In genomic region chr21:31363720-31364119, GRCh38 we compare ENCODE assay signal across 15 cellular contexts. TPM values are rescaled to one million over a fixed set of nuclear protein-coding genes. Genes with fewer than 3 reads are reported as not detected.
DNase-seq lines count a peak whose midpoint lies in the region; ATAC-seq and TF ChIP-seq lines count a peak whose summit lies in the region.
"Had no signal": no experiment of that assay in that cellular context is flagged by ENCODE, and none has a peak within 500 bp of the region (broad histone marks: within the 10 kb centered on the region; RNA-seq: fewer than 3 reads in every experiment).

No MANE protein-coding gene starts in this region.

- no peak overlapping the region for H2BK120ac ChIP-seq in trophoblast cell (ENCODE audit: insufficient read depth, low read length, poor library complexity)

- H3K79me2 ChIP-seq in trophoblast cell (ENCODE audit: control insufficient read depth, insufficient read depth, low read length, poor library complexity): no peaks in the 10 kb centered on the region

- no peak for TF ChIP-seq POLR2A in NB4 (IDR thresholded peaks at IDR 0.05; ENCODE audit: extremely low read depth, insufficient read length)

- peaks cover 5% of the 10 kb centered on the region for H3K27me3 Mint-ChIP-seq in activated CD8-positive, alpha-beta memory T cell treated with anti-CD3 and anti-CD28 coated beads, Interleukin-2, amount 10 ng/mL, durations not matched to agents 7 days and 5 days
- no peaks in the 10 kb centered on the region for H3K27me3 Mint-ChIP-seq in activated naive CD8-positive, alpha-beta T cell treated with anti-CD3 and anti-CD28 coated beads, Interleukin-2, amount 50 U/mL, for 24 hours
- peaks cover 7 to 11% (median 10%) of the 10 kb centered on the region in 3 donors for H3K27me3 Mint-ChIP-seq in CD14-positive monocyte (ENCODE audit: low read depth in 3 of 3)

- peak overlapping the region; percentile 85 for H3K27ac Mint-ChIP-seq in activated CD8-positive, alpha-beta memory T cell treated with anti-CD3 and anti-CD28 coated beads, Interleukin-2, amount 10 ng/mL, durations not matched to agents 7 days and 5 days
- H3K27ac Mint-ChIP-seq in activated naive CD8-positive, alpha-beta T cell treated with anti-CD3 and anti-CD28 coated beads, Interleukin-2, amount 50 U/mL, for 24 hours: peak overlapping the region; percentile 70
- no peak overlapping the region for H3K27ac Mint-ChIP-seq in CD14-positive monocyte

- no peaks in the 10 kb centered on the region for H3K36me3 ChIP-seq in trophoblast cell (ENCODE audit: control insufficient read depth in 1 of 2, insufficient read depth in 2 of 2, low read length in 2 of 2)
- H3K36me3 ChIP-seq: cardiac muscle cell, lower lobe of right lung had no signal

- ATAC-seq in activated CD8-positive, alpha-beta memory T cell treated with anti-CD3 and anti-CD28 coated beads, Interleukin-2, amount 10 ng/mL, durations not matched to agents 7 days and 5 days: peak; percentile 67
- ATAC-seq in activated naive CD8-positive, alpha-beta T cell treated with anti-CD3 and anti-CD28 coated beads, Interleukin-2, amount 50 U/mL, for 24 hours: no peak
- ATAC-seq: lower lobe of right lung had no signal

- H3K4me3 Mint-ChIP-seq in activated CD8-positive, alpha-beta memory T cell treated with anti-CD3 and anti-CD28 coated beads, Interleukin-2, amount 10 ng/mL, durations not matched to agents 7 days and 5 days: peak overlapping the region; percentile 42
- peak overlapping the region; percentile 24 for H3K4me3 Mint-ChIP-seq in activated naive CD8-positive, alpha-beta T cell treated with anti-CD3 and anti-CD28 coated beads, Interleukin-2, amount 50 U/mL, for 24 hours
- H3K4me3 Mint-ChIP-seq in CD14-positive monocyte: peak overlapping the region in 1 of 2 donors; percentile 71

- CTCF ChIA-PET in activated CD8-positive, alpha-beta memory T cell treated with anti-CD3 and anti-CD28 coated beads, Interleukin-2, amount 10 ng/mL, durations not matched to agents 7 days and 5 days (lab: Charles Lee): interaction anchor here (1.0 to 3.5 kb wide), 3 partner anchors 10 to 67 kb away, joined by 3 to 18 read pairs (median 3); no protein-coding TSS in a partner anchor

- no peak overlapping the region for H3K23ac ChIP-seq in trophoblast cell (ENCODE audit: low read length)

- H3K9me3 Mint-ChIP-seq in activated CD8-positive, alpha-beta memory T cell treated with anti-CD3 and anti-CD28 coated beads, Interleukin-2, amount 10 ng/mL, durations not matched to agents 7 days and 5 days (ENCODE audit: low read depth): peaks cover 2% of the 10 kb centered on the region
- no peaks in the 10 kb centered on the region for H3K9me3 Mint-ChIP-seq in activated naive CD8-positive, alpha-beta T cell treated with anti-CD3 and anti-CD28 coated beads, Interleukin-2, amount 50 U/mL, for 24 hours
- H3K9me3 Mint-ChIP-seq in CD14-positive monocyte: peaks cover 3 to 10% (median 7%) of the 10 kb centered on the region in 7 donors

- H3K4ac ChIP-seq in trophoblast cell (ENCODE audit: low read depth, low read length): no peak overlapping the region

- H4K8ac ChIP-seq in trophoblast cell (ENCODE audit: low read depth, low read length): no peak overlapping the region

- peak overlapping the region; percentile 2 for H3K27ac ChIP-seq in trophoblast cell (ENCODE audit: low read depth, low read length)
- H3K27ac ChIP-seq: cardiac muscle cell, lower lobe of right lung had no signal

- DNase-seq in activated CD8-positive, alpha-beta memory T cell treated with anti-CD3 and anti-CD28 coated beads, Interleukin-2, amount 10 ng/mL, durations not matched to agents 7 days and 5 days: peak; percentile 55
- DNase-seq in activated CD8-positive, alpha-beta memory T cell treated with anti-CD3 and anti-CD28 coated beads, Interleukin-2, amount 50 U/mL, for 48 hours: no peak
- peak; percentile 51 for DNase-seq in NB4 (ENCODE audit: low read depth)
- DNase-seq in activated naive CD8-positive, alpha-beta T cell treated with anti-CD3 and anti-CD28 coated beads, Interleukin-2, amount 50 U/mL, for 24 hours: no peak
- DNase-seq in trophoblast cell: no peak
- DNase-seq in dedifferentiated amniotic fluid mesenchymal stem cell (ENCODE audit: extremely low spot score): no peak
- DNase-seq in NK-92 treated with Interleukin-12 subunit alpha and Interleukin-12 subunit beta, amount 100 ng/mL, for 24 hours (lab: John Stamatoyannopoulos, UW): no peak
- DNase-seq in CD14-positive monocyte (ENCODE audit: low spot score): no peak
- DNase-seq: activated gamma-delta T cell, Calu3, foreskin fibroblast, lower lobe of right lung, NCI-H2029 treated with DMSO at 0.1 percent for 48 hours, NCI-H774 had no signal

- no peaks in the 10 kb centered on the region for H3K9me3 ChIP-seq in trophoblast cell (ENCODE audit: insufficient read depth, low read depth, low read length)
- H3K9me3 ChIP-seq: lower lobe of right lung had no signal

- WGBS in trophoblast cell (ENCODE audit: extremely low coverage, insufficient coverage, insufficient read length): no CpG with 5 or more reads among the region's 1 CpG

- no peak overlapping the region for H3K9ac ChIP-seq in trophoblast cell (ENCODE audit: low read length)

- TF ChIP-seq CTCF in NB4 (IDR thresholded peaks at IDR 0.05; ENCODE audit: low read depth, low read length) (no peak), CD14-positive monocyte (IDR thresholded peaks at IDR 0.05) (no peak)

- no peak overlapping the region for H2AK5ac ChIP-seq in trophoblast cell (ENCODE audit: low read length)

- H2AFZ ChIP-seq in trophoblast cell (ENCODE audit: insufficient read depth, low read length, poor library complexity): no peak overlapping the region

- H4K12ac ChIP-seq in trophoblast cell (ENCODE audit: low read depth, low read length): no peak overlapping the region

- H3K4me3 ChIP-seq in NB4 (ENCODE audit: low read depth, low read length) (no peak overlapping the region), trophoblast cell (ENCODE audit: low read depth, low read length) (no peak overlapping the region)
- H3K4me3 ChIP-seq: cardiac muscle cell, lower lobe of right lung had no signal

- peaks cover 46% of the 10 kb centered on the region for H3K4me1 Mint-ChIP-seq in activated CD8-positive, alpha-beta memory T cell treated with anti-CD3 and anti-CD28 coated beads, Interleukin-2, amount 10 ng/mL, durations not matched to agents 7 days and 5 days
- H3K4me1 Mint-ChIP-seq in activated naive CD8-positive, alpha-beta T cell treated with anti-CD3 and anti-CD28 coated beads, Interleukin-2, amount 50 U/mL, for 24 hours: peaks cover 52% of the 10 kb centered on the region
- peaks cover 19% of the 10 kb centered on the region for H3K4me1 Mint-ChIP-seq in CD14-positive monocyte

- no peak overlapping the region for H2BK5ac ChIP-seq in trophoblast cell (ENCODE audit: low read depth, low read length, poor library complexity)

- peaks cover 12 to 14% of the 10 kb centered on the region in 2 experiments for H3K4me1 ChIP-seq in trophoblast cell (ENCODE audit: control insufficient read depth in 1 of 2, insufficient read depth in 2 of 2, low read length in 2 of 2)
- H3K4me1 ChIP-seq: lower lobe of right lung had no signal

- no peaks in the 10 kb centered on the region for H3K27me3 ChIP-seq in trophoblast cell (ENCODE audit: insufficient read depth, low read length)
- H3K27me3 ChIP-seq: cardiac muscle cell had no signal

- no peak overlapping the region for H3K18ac ChIP-seq in trophoblast cell (ENCODE audit: low read length)

- no peak overlapping the region for H3K4me2 ChIP-seq in trophoblast cell (ENCODE audit: low read length)

- no peak overlapping the region for H3K14ac ChIP-seq in trophoblast cell (ENCODE audit: low read length)

- H3K79me1 ChIP-seq in trophoblast cell (ENCODE audit: low read length): peaks cover 3% of the 10 kb centered on the region

- H3K36me3 Mint-ChIP-seq in activated CD8-positive, alpha-beta memory T cell treated with anti-CD3 and anti-CD28 coated beads, Interleukin-2, amount 10 ng/mL, durations not matched to agents 7 days and 5 days: peaks cover 21% of the 10 kb centered on the region
- H3K36me3 Mint-ChIP-seq in activated naive CD8-positive, alpha-beta T cell treated with anti-CD3 and anti-CD28 coated beads, Interleukin-2, amount 50 U/mL, for 24 hours (ENCODE audit: low read depth): peaks cover 4% of the 10 kb centered on the region
- no peaks in the 10 kb centered on the region for H3K36me3 Mint-ChIP-seq in CD14-positive monocyte

- H4K91ac ChIP-seq in trophoblast cell (ENCODE audit: low read depth, low read length): no peak overlapping the region

- H2BK12ac ChIP-seq in trophoblast cell (ENCODE audit: low read length): no peak overlapping the region

- intact Hi-C loops in CD14-positive monocyte (cut with micrococcal nuclease): no loop called here

RNA-seq across cellular contexts. Expression of gene TIAM1, which starts 19.7 kb away (rescaled TPM):
- 10 to 100 TPM; 18.8 to 20.5 TPM for total RNA-seq in activated CD8-positive, alpha-beta memory T cell treated with anti-CD3 and anti-CD28 coated beads, Interleukin-2, amount 10 ng/mL, durations not matched to agents 7 days and 5 days
- polyA plus RNA-seq in trophoblast cell (2013): 11.0 and 11.3 TPM in 2 replicates
- polyA plus RNA-seq in CD14-positive monocyte: 10 to 100 TPM; 17.7 to 45.3 TPM

Comparison
In these comparisons a context has a peak if more than half of its experiments do, and no peak if none do; other contexts are left out.
1. DNase-seq: peak in activated CD8-positive, alpha-beta memory T cell treated with anti-CD3 and anti-CD28 coated beads, Interleukin-2, amount 10 ng/mL, durations not matched to agents 7 days and 5 days (single experiment) and NB4 (single experiment); none in activated CD8-positive, alpha-beta memory T cell treated with anti-CD3 and anti-CD28 coated beads, Interleukin-2, amount 50 U/mL, for 48 hours (single experiment), activated naive CD8-positive, alpha-beta T cell treated with anti-CD3 and anti-CD28 coated beads, Interleukin-2, amount 50 U/mL, for 24 hours (single experiment), trophoblast cell (0 of 2), dedifferentiated amniotic fluid mesenchymal stem cell (single experiment), NK-92 treated with Interleukin-12 subunit alpha and Interleukin-12 subunit beta, amount 100 ng/mL, for 24 hours (single experiment) and CD14-positive monocyte (single experiment).
2. H3K27ac Mint-ChIP-seq: peak in activated CD8-positive, alpha-beta memory T cell treated with anti-CD3 and anti-CD28 coated beads, Interleukin-2, amount 10 ng/mL, durations not matched to agents 7 days and 5 days (single experiment) and activated naive CD8-positive, alpha-beta T cell treated with anti-CD3 and anti-CD28 coated beads, Interleukin-2, amount 50 U/mL, for 24 hours (single experiment); none in CD14-positive monocyte (0 of 7).